8 cellular contexts compared by ENCODE assay signal in the genomic region with DNA sequence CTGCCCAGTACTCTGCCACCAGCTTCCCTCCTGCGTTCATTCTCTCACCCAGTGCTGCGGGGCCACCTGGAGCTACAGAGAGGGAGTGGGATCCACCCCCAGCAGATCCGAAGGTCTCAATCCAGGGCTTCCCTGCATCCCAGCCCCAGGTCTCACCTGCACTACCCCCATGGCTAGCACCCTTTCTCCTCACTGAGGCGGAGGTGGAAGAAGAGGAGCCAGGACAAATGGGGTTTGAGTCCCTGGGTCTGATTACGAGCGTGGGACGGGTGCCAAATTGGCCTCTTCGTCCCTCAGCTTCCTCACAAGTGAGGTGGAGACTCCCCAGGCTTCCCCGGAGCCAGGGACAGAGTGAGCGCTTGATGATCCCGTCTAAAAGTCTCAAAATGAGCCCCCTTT.
DNase-seq lines count a peak whose midpoint lies in the region; ATAC-seq and TF ChIP-seq lines count a peak whose summit lies in the region.

No MANE protein-coding gene starts in this region.

- no peak overlapping the region for H3K27ac Mint-ChIP-seq in stimulated activated naive CD8-positive, alpha-beta T cell treated with anti-CD3 and anti-CD28 coated beads, Interleukin-15, amount 100 ng/mL, for 72 hours

- peak overlapping the region; percentile 48 to 75 for H3K4me3 Mint-ChIP-seq in stimulated activated naive CD8-positive, alpha-beta T cell treated with anti-CD3 and anti-CD28 coated beads, Interleukin-15, amount 100 ng/mL, for 72 hours

- H4K12ac ChIP-seq in trophoblast cell (ENCODE audit: low read depth, low read length): no peak overlapping the region

- no peak overlapping the region for H4K8ac ChIP-seq in trophoblast cell (ENCODE audit: low read depth, low read length)

- no peaks in the 10 kb centered on the region for H3K79me2 ChIP-seq in trophoblast cell (ENCODE audit: control insufficient read depth, insufficient read depth, low read length, poor library complexity)

- peak; percentile 39 for DNase-seq in NCI-H748 (lab: John Stamatoyannopoulos, UW; ENCODE audit: unreplicated experiment)
- DNase-seq in NCI-H748 treated with DMSO at 0.1 percent for 48 hours (lab: John Stamatoyannopoulos, UW): no peak
- DNase-seq in iPS DF 6.9 (ENCODE audit: low read depth, low spot score): no peak
- no peak for DNase-seq in stimulated activated naive CD8-positive, alpha-beta T cell treated with anti-CD3 and anti-CD28 coated beads, Interleukin-15, amount 100 ng/mL, for 72 hours
- DNase-seq in AG08396 (ENCODE audit: low spot score): no peak
- DNase-seq in trophoblast cell: no peak
- DNase-seq in epidermal melanocyte (ENCODE audit: insufficient read length, low spot score): no peak

- H3K79me1 ChIP-seq in trophoblast cell (ENCODE audit: low read length): no peaks in the 10 kb centered on the region

- WGBS in iPS DF 6.9 (ENCODE audit: insufficient coverage, insufficient read length): no CpG with 5 or more reads among the region's 11 CpGs
- WGBS in trophoblast cell (ENCODE audit: extremely low coverage, insufficient coverage, insufficient read length): no CpG with 5 or more reads among the region's 11 CpGs

- no peak overlapping the region for H2AFZ ChIP-seq in trophoblast cell (ENCODE audit: insufficient read depth, low read length, poor library complexity)

- no peaks in the 10 kb centered on the region for H3K9me3 Mint-ChIP-seq in stimulated activated naive CD8-positive, alpha-beta T cell treated with anti-CD3 and anti-CD28 coated beads, Interleukin-15, amount 100 ng/mL, for 72 hours

- no peak; the same call in 1 of the 2 replicates for TF ChIP-seq CTCF in VCaP (conservative IDR thresholded peaks at IDR 0.05)

- H3K4me1 ChIP-seq in iPS DF 6.9 (ENCODE audit: control insufficient read depth, insufficient read depth, low read length) (peaks cover 11% of the 10 kb centered on the region), trophoblast cell (ENCODE audit: control insufficient read depth in 1 of 2, insufficient read depth in 2 of 2, low read length in 2 of 2) (peaks cover 12 to 20% of the 10 kb centered on the region in 2 experiments)

- H3K9me3 ChIP-seq in iPS DF 6.9 (ENCODE audit: control insufficient read depth, insufficient read depth, low read length): no peaks in the 10 kb centered on the region
- no peaks in the 10 kb centered on the region for H3K9me3 ChIP-seq in trophoblast cell (ENCODE audit: insufficient read depth, low read depth, low read length)

- H3K23ac ChIP-seq in trophoblast cell (ENCODE audit: low read length): no peak overlapping the region

- H3K4me3 ChIP-seq in iPS DF 6.9 (ENCODE audit: low read length): peak overlapping the region; percentile 53; the same call in 1 of the 2 replicates
- H3K4me3 ChIP-seq in trophoblast cell (ENCODE audit: low read depth, low read length): no peak overlapping the region

- peaks cover 53% of the 10 kb centered on the region for H3K27me3 Mint-ChIP-seq in stimulated activated naive CD8-positive, alpha-beta T cell treated with anti-CD3 and anti-CD28 coated beads, Interleukin-15, amount 100 ng/mL, for 72 hours

- H3K4me1 Mint-ChIP-seq in stimulated activated naive CD8-positive, alpha-beta T cell treated with anti-CD3 and anti-CD28 coated beads, Interleukin-15, amount 100 ng/mL, for 72 hours: peaks cover 33% of the 10 kb centered on the region

- H3K9ac ChIP-seq in trophoblast cell (ENCODE audit: low read length): no peak overlapping the region

- H3K14ac ChIP-seq in trophoblast cell (ENCODE audit: low read length): no peak overlapping the region

- no peaks in the 10 kb centered on the region for H3K36me3 ChIP-seq in iPS DF 6.9 (ENCODE audit: control insufficient read depth, insufficient read depth, low read length)
- no peaks in the 10 kb centered on the region for H3K36me3 ChIP-seq in trophoblast cell (ENCODE audit: control insufficient read depth in 1 of 2, insufficient read depth in 2 of 2, low read length in 2 of 2)

- no peak overlapping the region for H3K4me2 ChIP-seq in trophoblast cell (ENCODE audit: low read length)

- no peak overlapping the region for H2BK5ac ChIP-seq in trophoblast cell (ENCODE audit: low read depth, low read length, poor library complexity)

- no peak overlapping the region for H3K4ac ChIP-seq in trophoblast cell (ENCODE audit: low read depth, low read length)

- no peak overlapping the region for H4K91ac ChIP-seq in trophoblast cell (ENCODE audit: low read depth, low read length)

- ATAC-seq in stimulated activated naive CD8-positive, alpha-beta T cell treated with anti-CD3 and anti-CD28 coated beads, Interleukin-15, amount 100 ng/mL, for 72 hours: no peak

- peak overlapping the region; percentile 73; the same call in 1 of the 2 replicates for H3K27ac ChIP-seq in VCaP
- H3K27ac ChIP-seq in iPS DF 6.9 (ENCODE audit: low read length): no peak overlapping the region
- H3K27ac ChIP-seq in trophoblast cell (ENCODE audit: low read depth, low read length): no peak overlapping the region

- no peak overlapping the region for H2AK5ac ChIP-seq in trophoblast cell (ENCODE audit: low read length)

- H2BK120ac ChIP-seq in trophoblast cell (ENCODE audit: insufficient read depth, low read length, poor library complexity): no peak overlapping the region

- H3K27me3 ChIP-seq in iPS DF 6.9 (ENCODE audit: control insufficient read depth, insufficient read depth, low read length) (no peaks in the 10 kb centered on the region), trophoblast cell (ENCODE audit: insufficient read depth, low read length) (peaks cover 23% of the 10 kb centered on the region)

- no peak overlapping the region for H3K18ac ChIP-seq in trophoblast cell (ENCODE audit: low read length)

- H2BK12ac ChIP-seq in trophoblast cell (ENCODE audit: low read length): no peak overlapping the region
